Comparison of ENCODE assay signal across 10 cellular contexts in the genomic region with DNA sequence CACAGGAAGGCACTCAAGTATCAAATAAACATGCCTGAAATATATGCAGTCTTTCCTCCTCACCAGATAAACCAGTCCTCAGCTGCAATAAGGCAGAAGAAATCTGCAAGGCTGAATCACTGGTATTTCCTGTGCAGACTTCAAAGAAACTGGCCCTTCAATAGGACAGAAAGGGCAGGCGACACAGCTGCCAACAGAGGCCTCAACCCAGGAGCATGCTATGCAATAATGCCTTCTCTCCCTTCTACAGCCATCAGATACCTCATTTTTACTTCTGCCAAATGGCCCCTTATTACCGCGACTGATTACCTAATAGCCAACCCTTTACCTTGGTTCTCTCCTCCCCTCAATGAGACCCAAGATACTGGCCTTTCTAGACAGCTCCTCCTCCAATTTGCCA. TPM values are rescaled to one million over a fixed set of nuclear protein-coding genes. Genes with fewer than 3 reads are reported as not detected.
DNase-seq lines count a peak whose midpoint lies in the region; ATAC-seq, FAIRE-seq and TF ChIP-seq lines count a peak whose summit lies in the region.
"Had no signal": no experiment of that assay in that cellular context is flagged by ENCODE, and none has a peak within 500 bp of the region (broad histone marks: within the 10 kb centered on the region; RNA-seq: fewer than 3 reads in every experiment).

No MANE protein-coding gene starts in this region.

- TF ChIP-seq RAD21 in K562 (CRISPR knock-in tag; conservative IDR thresholded peaks at IDR 0.05 in 1 of 2, IDR thresholded peaks at IDR 0.05 in 1 of 2), result no peak

- no peak for FAIRE-seq in K562 (lab: Jason Lieb, UNC)

- H3K79me2 ChIP-seq in K562 (ENCODE audit: control insufficient read depth, insufficient read depth, low read length), result peaks cover 89% of the 10 kb centered on the region

- H3K4me2 ChIP-seq in K562 (ENCODE audit: insufficient read depth, low read length), result no peak overlapping the region

- H3K27ac ChIP-seq in HUES64 (ENCODE audit: low read depth, low read length) (peak overlapping the region; percentile 16; the same call in 1 of the 2 replicates), K562 (ENCODE audit: extremely low read depth, low read depth, low read length) (no peak overlapping the region)

- peaks cover 39% of the 10 kb centered on the region for H3K4me1 ChIP-seq in HUES64 (ENCODE audit: insufficient read depth, low read length)
- peaks cover 8 to 20% of the 10 kb centered on the region in 2 experiments; a peak in 4 of 5 replicates for H3K4me1 ChIP-seq in K562 (replicated peaks in 1 of 2; ENCODE audit: control insufficient read depth in 2 of 2, insufficient read depth in 2 of 2, low read length in 2 of 2)

- no peaks in the 10 kb centered on the region for H3K9me3 Mint-ChIP-seq in mesothelial cell of epicardium
- H3K9me3 Mint-ChIP-seq in activated CD4-positive, alpha-beta T cell treated with anti-CD3 and anti-CD28 coated beads, Interleukin-2, amount 10 ng/mL, durations not matched to agents 7 days and 5 days, result no peaks in the 10 kb centered on the region

- peaks cover 35% of the 10 kb centered on the region for H3K4me1 Mint-ChIP-seq in mesothelial cell of epicardium
- H3K4me1 Mint-ChIP-seq in activated CD4-positive, alpha-beta T cell treated with anti-CD3 and anti-CD28 coated beads, Interleukin-2, amount 10 ng/mL, durations not matched to agents 7 days and 5 days, result peaks cover 67% of the 10 kb centered on the region

- no peaks in the 10 kb centered on the region; the same call in 1 of the 2 replicates for H4K20me1 ChIP-seq in K562 (replicated peaks; ENCODE audit: control insufficient read depth, insufficient read depth, low read length)

- TF ChIP-seq POLR2A in K562 (conservative IDR thresholded peaks at IDR 0.05), result no peak

- WGBS in HUES64, result 75% methylated on average over 3 of the region's 3 CpGs
- WGBS in K562 (ENCODE audit: insufficient coverage, low coverage, missing lambda C conversion rate), result 78% methylated on average over 3 of the region's 3 CpGs

- POLR2A ChIA-PET in K562 (lab: Yijun Ruan, JAX), result interaction anchor here (1.4 to 2.6 kb wide), 4 partner anchors 10 to 21 kb away, joined by 3 to 6 read pairs (median 4); no protein-coding TSS in a partner anchor
- POLR2A ChIA-PET in activated CD4-positive, alpha-beta T cell treated with anti-CD3 and anti-CD28 coated beads, Interleukin-2, amount 10 ng/mL, durations not matched to agents 7 days and 5 days (lab: Charles Lee), result no interaction called here

- ATAC-seq in K562 (no peak), GM19452 (IDR thresholded peaks at IDR 0.05; ENCODE audit: unreplicated experiment) (no peak), HG02678 (IDR thresholded peaks at IDR 0.05; ENCODE audit: unreplicated experiment) (no peak)

- CTCF ChIA-PET in K562 (lab: Yijun Ruan, JAX; ENCODE audit: low intra/inter-chr PET ratio), result no interaction called here
- CTCF ChIA-PET in activated CD4-positive, alpha-beta T cell treated with anti-CD3 and anti-CD28 coated beads, Interleukin-2, amount 10 ng/mL, durations not matched to agents 7 days and 5 days (lab: Charles Lee), result interaction anchor here (1.0 to 1.1 kb wide), 2 partner anchors 34 to 39 kb away, joined by 3 read pairs; no protein-coding TSS in a partner anchor

- H3K36me3 ChIP-seq in HUES64 (ENCODE audit: insufficient read depth, low read length) (peaks cover 15% of the 10 kb centered on the region), K562 (ENCODE audit: control insufficient read depth, insufficient read depth, low read length) (peaks cover 48% of the 10 kb centered on the region)

- H2AFZ ChIP-seq in K562 (ENCODE audit: low read depth, low read length), result no peak overlapping the region

- in situ Hi-C loops in K562 (cut with MboI), result no loop called here

- TF ChIP-seq CTCF in AG09319 (IDR thresholded peaks at IDR 0.05; ENCODE audit: low read depth, low read length) (no peak), K562 (IDR thresholded peaks at IDR 0.05 in 2 of 3, conservative IDR thresholded peaks at IDR 0.05 in 1 of 3; ENCODE audit: insufficient read depth in 2 of 3, low read depth in 1 of 3, low read length in 3 of 3) (no peak), mesothelial cell of epicardium (IDR thresholded peaks at IDR 0.05; ENCODE audit: unreplicated experiment) (no peak)

- intact Hi-C loops in K562 (cut with micrococcal nuclease), result no loop called here

- peak overlapping the region; percentile 15; the same call in 1 of the 2 replicates for H3K9ac ChIP-seq in HUES64 (ENCODE audit: low read depth, low read length)
- H3K9ac ChIP-seq in K562 (ENCODE audit: insufficient read depth in 1 of 2, low read depth in 2 of 2, low read length in 2 of 2), result no peak overlapping the region

- no peaks in the 10 kb centered on the region for H3K27me3 Mint-ChIP-seq in mesothelial cell of epicardium (ENCODE audit: low read depth)
- no peaks in the 10 kb centered on the region for H3K27me3 Mint-ChIP-seq in activated CD4-positive, alpha-beta T cell treated with anti-CD3 and anti-CD28 coated beads, Interleukin-2, amount 10 ng/mL, durations not matched to agents 7 days and 5 days

- TF ChIP-seq EP300 in K562 (IDR thresholded peaks at IDR 0.05; ENCODE audit: low read length), result no peak

- peaks cover 4% of the 10 kb centered on the region for H3K36me3 Mint-ChIP-seq in mesothelial cell of epicardium
- H3K36me3 Mint-ChIP-seq in activated CD4-positive, alpha-beta T cell treated with anti-CD3 and anti-CD28 coated beads, Interleukin-2, amount 10 ng/mL, durations not matched to agents 7 days and 5 days (ENCODE audit: low read depth), result peaks cover 44% of the 10 kb centered on the region

- H3K9me1 ChIP-seq in K562 (ENCODE audit: control insufficient read depth, insufficient read depth, low read length), result peaks cover 4% of the 10 kb centered on the region

- H3K27ac Mint-ChIP-seq in mesothelial cell of epicardium, result peak overlapping the region; percentile 93
- H3K27ac Mint-ChIP-seq in activated CD4-positive, alpha-beta T cell treated with anti-CD3 and anti-CD28 coated beads, Interleukin-2, amount 10 ng/mL, durations not matched to agents 7 days and 5 days, result no peak overlapping the region

- BruUV-seq in K562 (replicated peaks; lab: Mats Ljungman, UMichigan), result no TSS peak

- H3K4me3 Mint-ChIP-seq in mesothelial cell of epicardium, result peak overlapping the region; percentile 1
- no peak overlapping the region for H3K4me3 Mint-ChIP-seq in activated CD4-positive, alpha-beta T cell treated with anti-CD3 and anti-CD28 coated beads, Interleukin-2, amount 10 ng/mL, durations not matched to agents 7 days and 5 days

- H3K4me3 ChIP-seq in HUES64 (ENCODE audit: low read length), result no peak overlapping the region
- no peak overlapping the region for H3K4me3 ChIP-seq in K562

- H3K9me3 ChIP-seq in HUES64 (ENCODE audit: insufficient read depth, low read depth, low read length), result no peaks in the 10 kb centered on the region
- H3K9me3 ChIP-seq in K562 (replicated peaks; ENCODE audit: control insufficient read depth, insufficient read depth, low read depth, low read length), result no peaks in the 10 kb centered on the region

- no peaks in the 10 kb centered on the region for H3K27me3 ChIP-seq in HUES64 (ENCODE audit: insufficient read depth, low read length)
- no peaks in the 10 kb centered on the region for H3K27me3 ChIP-seq in K562 (ENCODE audit: control insufficient read depth in 2 of 2, insufficient read depth in 2 of 2, low read length in 2 of 2)

- DNase-seq in AG09319 (ENCODE audit: extremely low read depth, low read depth), result peak; percentile 25
- no peak for DNase-seq in K562 (ENCODE audit: extremely low read depth in 1 of 4, low spot score in 3 of 4)
- DNase-seq in mesothelial cell of epicardium (ENCODE audit: low spot score in 2 of 2, unreplicated experiment in 2 of 2), result no peak
- no peak for DNase-seq in activated effector memory CD4-positive, alpha-beta T cell treated with anti-CD3 and anti-CD28 coated beads, Interleukin-2, amount 50 U/mL, for 16 hours
- DNase-seq in activated CD4-positive, alpha-beta T cell treated with anti-CD3 and anti-CD28 coated beads, Interleukin-2, amount 10 ng/mL, durations not matched to agents 7 days and 5 days, result no peak
- DNase-seq: KG1, midbrain had no signal

RNA-seq across cellular contexts. Expression of a gene that starts 8.0 kb away (rescaled TPM):
- 71.4 TPM for polyA plus RNA-seq in HUES64 (2013, experiment 1 of 2)
- polyA plus RNA-seq in HUES64 (2013, experiment 2 of 2), result 75.6 TPM
- 274 and 395 TPM in 2 replicates for total RNA-seq in K562 (2011; cell fraction: chromatin; rRNA removed; ENCODE audit: low replicate concordance)
- 203 and 209 TPM in 2 replicates for total RNA-seq in K562 (2011; cell fraction: nucleolus; rRNA removed)
- total RNA-seq in K562 (2011; cell fraction: nucleoplasm; rRNA removed), result 193 and 293 TPM in 2 replicates
- total RNA-seq in K562 (2014; rRNA removed), result 93.1 and 94.7 TPM in 2 replicates
- total RNA-seq in K562 (2014; rRNA removed; fragmentation: Illumina TruSeq; extraction: Trizol), result 40.3 and 41.4 TPM in 2 replicates
- 46.9 and 50.4 TPM in 2 replicates for total RNA-seq in K562 (2015; rRNA removed; fragmentation: Illumina TruSeq; extraction: Trizol)
- 83.1 and 104 TPM in 2 replicates for total RNA-seq in K562 (2021)
- 51.2 and 72.8 TPM in 2 replicates for polyA plus RNA-seq in K562 (2011; rRNA removed)
- polyA plus RNA-seq in K562 (2011; cell fraction: cytosol; rRNA removed), result 51.6 and 71.5 TPM in 2 replicates
- polyA plus RNA-seq in K562 (2011; cell fraction: nucleus; rRNA removed), result 256 and 329 TPM in 2 replicates
- polyA plus RNA-seq in K562 (2012), result 73.1 and 108 TPM in 2 replicates
- polyA plus RNA-seq in K562 (2014; fragmentation: Illumina TruSeq; extraction: Trizol), result 74.2 and 85.9 TPM in 2 replicates
- 1 to 10 TPM; 4.1 to 7.6 TPM for polyA plus RNA-seq in K562 (2014; fragmentation: Nextera tagmentation; extraction: Ambion mirVana)
- 66.4 and 85.2 TPM in 2 replicates for polyA plus RNA-seq in K562 (2014; rRNA removed)
- polyA minus RNA-seq in K562 (2011; rRNA and poly(A)+ RNA removed), result 89.9 and 94.4 TPM in 2 replicates
- polyA minus RNA-seq in K562 (2011; cell fraction: cytosol; rRNA and poly(A)+ RNA removed), result 77.1 and 80.0 TPM in 2 replicates
- polyA minus RNA-seq in K562 (2011; cell fraction: nucleus; rRNA and poly(A)+ RNA removed), result 111 and 169 TPM in 2 replicates
- 317 to 334 TPM (median 327 TPM) in 3 replicates for total RNA-seq in mesothelial cell of epicardium
- total RNA-seq in activated CD4-positive, alpha-beta T cell treated with anti-CD3 and anti-CD28 coated beads, Interleukin-2, amount 10 ng/mL, durations not matched to agents 7 days and 5 days, result 100 to 1,000 TPM; 217 to 227 TPM

RNA-seq across cellular contexts. Expression of a gene that starts 8.3 kb away (rescaled TPM):
- polyA plus RNA-seq in HUES64 (2013, experiment 1 of 2), result 5.0 TPM
- 6.4 TPM for polyA plus RNA-seq in HUES64 (2013, experiment 2 of 2)
- 3.4 and 10.3 TPM in 2 replicates for total RNA-seq in K562 (2011; cell fraction: chromatin; rRNA removed; ENCODE audit: low replicate concordance)
- total RNA-seq in K562 (2011; cell fraction: nucleolus; rRNA removed), result 3.2 and 3.3 TPM in 2 replicates
- 3.4 and 4.8 TPM in 2 replicates for total RNA-seq in K562 (2011; cell fraction: nucleoplasm; rRNA removed)
- total RNA-seq in K562 (2014; rRNA removed), result 5.1 and 9.1 TPM in 2 replicates
- total RNA-seq in K562 (2014; rRNA removed; fragmentation: Illumina TruSeq; extraction: Trizol), result 4.8 and 5.1 TPM in 2 replicates
- total RNA-seq in K562 (2015; rRNA removed; fragmentation: Illumina TruSeq; extraction: Trizol), result 4.2 and 4.7 TPM in 2 replicates
- 5.1 and 5.2 TPM in 2 replicates for total RNA-seq in K562 (2021)
- polyA plus RNA-seq in K562 (2011; rRNA removed), result 6.3 and 10.6 TPM in 2 replicates
- polyA plus RNA-seq in K562 (2011; cell fraction: cytosol; rRNA removed), result 4.0 and 9.4 TPM in 2 replicates
- 4.0 and 6.8 TPM in 2 replicates for polyA plus RNA-seq in K562 (2011; cell fraction: nucleus; rRNA removed)
- 7.8 and 10.9 TPM in 2 replicates for polyA plus RNA-seq in K562 (2012)
- polyA plus RNA-seq in K562 (2014; fragmentation: Illumina TruSeq; extraction: Trizol), result 7.1 and 8.2 TPM in 2 replicates
- polyA plus RNA-seq in K562 (2014; fragmentation: Nextera tagmentation; extraction: Ambion mirVana), result 1 to 10 TPM; 6.9 to 8.6 TPM
- polyA plus RNA-seq in K562 (2014; rRNA removed), result 5.6 and 9.9 TPM in 2 replicates
- 3.5 and 7.7 TPM in 2 replicates for polyA minus RNA-seq in K562 (2011; rRNA and poly(A)+ RNA removed)
- 0.76 and 1.2 TPM in 2 replicates for polyA minus RNA-seq in K562 (2011; cell fraction: cytosol; rRNA and poly(A)+ RNA removed)
- 0.78 and 2.7 TPM in 2 replicates for polyA minus RNA-seq in K562 (2011; cell fraction: nucleus; rRNA and poly(A)+ RNA removed)
- 3.0 to 5.2 TPM (median 4.3 TPM) in 3 replicates for total RNA-seq in mesothelial cell of epicardium
- total RNA-seq in activated CD4-positive, alpha-beta T cell treated with anti-CD3 and anti-CD28 coated beads, Interleukin-2, amount 10 ng/mL, durations not matched to agents 7 days and 5 days, result 1 to 10 TPM; 9.3 to 9.5 TPM

RNA-seq across cellular contexts. Expression of a gene that starts 30.7 kb away (rescaled TPM):
- 118 TPM for polyA plus RNA-seq in HUES64 (2013, experiment 1 of 2)
- polyA plus RNA-seq in HUES64 (2013, experiment 2 of 2), result 114 TPM
- 56.6 and 74.7 TPM in 2 replicates for total RNA-seq in K562 (2011; cell fraction: chromatin; rRNA removed; ENCODE audit: low replicate concordance)
- total RNA-seq in K562 (2011; cell fraction: nucleolus; rRNA removed), result 60.5 and 60.8 TPM in 2 replicates
- 67.6 and 104 TPM in 2 replicates for total RNA-seq in K562 (2011; cell fraction: nucleoplasm; rRNA removed)
- total RNA-seq in K562 (2014; rRNA removed) (86.0 and 124 TPM in 2 replicates), K562 (2014; rRNA removed; fragmentation: Illumina TruSeq; extraction: Trizol) (71.5 and 84.6 TPM in 2 replicates), K562 (2015; rRNA removed; fragmentation: Illumina TruSeq; extraction: Trizol) (77.4 and 80.0 TPM in 2 replicates), K562 (2021) (66.4 and 71.3 TPM in 2 replicates), mesothelial cell of epicardium (69.1 to 76.5 TPM (median 74.2 TPM) in 3 replicates)
- polyA plus RNA-seq in K562 (2011; rRNA removed) (62.6 and 76.1 TPM in 2 replicates), K562 (2014; fragmentation: Illumina TruSeq; extraction: Trizol) (104 and 110 TPM in 2 replicates), K562 (2014; fragmentation: Nextera tagmentation; extraction: Ambion mirVana) (10 to 100 TPM; 91.1 to 97.5 TPM), K562 (2014; rRNA removed) (85.3 and 93.5 TPM in 2 replicates)
- 119 and 150 TPM in 2 replicates for polyA plus RNA-seq in K562 (2011; cell fraction: cytosol; rRNA removed)
- polyA plus RNA-seq in K562 (2011; cell fraction: nucleus; rRNA removed), result 63.9 and 70.2 TPM in 2 replicates
- 95.8 and 155 TPM in 2 replicates for polyA plus RNA-seq in K562 (2012)
- 53.8 and 69.6 TPM in 2 replicates for polyA minus RNA-seq in K562 (2011; rRNA and poly(A)+ RNA removed)
- polyA minus RNA-seq in K562 (2011; cell fraction: cytosol; rRNA and poly(A)+ RNA removed), result 81.5 and 96.2 TPM in 2 replicates
- 34.2 and 46.9 TPM in 2 replicates for polyA minus RNA-seq in K562 (2011; cell fraction: nucleus; rRNA and poly(A)+ RNA removed)
- total RNA-seq in activated CD4-positive, alpha-beta T cell treated with anti-CD3 and anti-CD28 coated beads, Interleukin-2, amount 10 ng/mL, durations not matched to agents 7 days and 5 days, result 10 to 100 TPM; 68.1 to 70.4 TPM

RNA-seq across cellular contexts. Expression of a gene that starts 33.4 kb away (rescaled TPM):
- not detected for polyA plus RNA-seq in HUES64 (2013, experiment 1 of 2)
- polyA plus RNA-seq in HUES64 (2013, experiment 2 of 2), result not detected
- not detected in 2 replicates for total RNA-seq in K562 (2011; cell fraction: chromatin; rRNA removed; ENCODE audit: low replicate concordance)
- total RNA-seq in K562 (2011; cell fraction: nucleolus; rRNA removed), result not detected in 2 replicates
- not detected in 2 replicates for total RNA-seq in K562 (2011; cell fraction: nucleoplasm; rRNA removed)
- total RNA-seq in K562 (2014; rRNA removed) (not detected in 2 replicates), K562 (2014; rRNA removed; fragmentation: Illumina TruSeq; extraction: Trizol) (not detected in 2 replicates), K562 (2015; rRNA removed; fragmentation: Illumina TruSeq; extraction: Trizol) (not detected in 2 replicates), K562 (2021) (not detected in 2 replicates), mesothelial cell of epicardium (not detected in 3 replicates)
- polyA plus RNA-seq in K562 (2011; rRNA removed) (not detected in 2 replicates), K562 (2014; fragmentation: Illumina TruSeq; extraction: Trizol) (not detected in 2 replicates), K562 (2014; fragmentation: Nextera tagmentation; extraction: Ambion mirVana) (not detected), K562 (2014; rRNA removed) (not detected in 2 replicates)
- not detected in 2 replicates for polyA plus RNA-seq in K562 (2011; cell fraction: cytosol; rRNA removed)
- polyA plus RNA-seq in K562 (2011; cell fraction: nucleus; rRNA removed), result not detected in 2 replicates
- polyA plus RNA-seq in K562 (2012), result not detected in 2 replicates
- not detected in 2 replicates for polyA minus RNA-seq in K562 (2011; rRNA and poly(A)+ RNA removed)
- polyA minus RNA-seq in K562 (2011; cell fraction: cytosol; rRNA and poly(A)+ RNA removed), result not detected in 2 replicates
- polyA minus RNA-seq in K562 (2011; cell fraction: nucleus; rRNA and poly(A)+ RNA removed), result not detected in 2 replicates
- not detected for total RNA-seq in activated CD4-positive, alpha-beta T cell treated with anti-CD3 and anti-CD28 coated beads, Interleukin-2, amount 10 ng/mL, durations not matched to agents 7 days and 5 days

RNA-seq across cellular contexts. Expression of a gene that starts 40.1 kb away (rescaled TPM):
- polyA plus RNA-seq in HUES64 (2013, experiment 1 of 2), result 55.2 TPM
- polyA plus RNA-seq in HUES64 (2013, experiment 2 of 2), result 65.1 TPM
- 13.0 and 14.3 TPM in 2 replicates for total RNA-seq in K562 (2011; cell fraction: chromatin; rRNA removed; ENCODE audit: low replicate concordance)
- 15.5 and 17.0 TPM in 2 replicates for total RNA-seq in K562 (2011; cell fraction: nucleolus; rRNA removed)
- total RNA-seq in K562 (2011; cell fraction: nucleoplasm; rRNA removed), result 22.1 and 26.9 TPM in 2 replicates
- total RNA-seq in K562 (2014; rRNA removed) (71.8 and 79.9 TPM in 2 replicates), K562 (2014; rRNA removed; fragmentation: Illumina TruSeq; extraction: Trizol) (53.5 and 59.0 TPM in 2 replicates), K562 (2015; rRNA removed; fragmentation: Illumina TruSeq; extraction: Trizol) (67.2 and 74.9 TPM in 2 replicates), K562 (2021) (63.5 and 72.7 TPM in 2 replicates), mesothelial cell of epicardium (39.3 to 39.5 TPM (median 39.4 TPM) in 3 replicates)
- polyA plus RNA-seq in K562 (2011; rRNA removed) (40.9 and 53.0 TPM in 2 replicates), K562 (2014; fragmentation: Illumina TruSeq; extraction: Trizol) (110 and 117 TPM in 2 replicates), K562 (2014; fragmentation: Nextera tagmentation; extraction: Ambion mirVana) (100 to 1,000 TPM; 197 to 254 TPM), K562 (2014; rRNA removed) (75.7 and 80.1 TPM in 2 replicates)
- 54.1 and 55.7 TPM in 2 replicates for polyA plus RNA-seq in K562 (2011; cell fraction: cytosol; rRNA removed)
- polyA plus RNA-seq in K562 (2011; cell fraction: nucleus; rRNA removed), result 36.7 and 37.1 TPM in 2 replicates
- polyA plus RNA-seq in K562 (2012), result 86.1 and 99.9 TPM in 2 replicates
- polyA minus RNA-seq in K562 (2011; rRNA and poly(A)+ RNA removed), result 91.2 and 94.5 TPM in 2 replicates
- 12.2 and 13.6 TPM in 2 replicates for polyA minus RNA-seq in K562 (2011; cell fraction: cytosol; rRNA and poly(A)+ RNA removed)
- 6.5 and 14.0 TPM in 2 replicates for polyA minus RNA-seq in K562 (2011; cell fraction: nucleus; rRNA and poly(A)+ RNA removed)
- total RNA-seq in activated CD4-positive, alpha-beta T cell treated with anti-CD3 and anti-CD28 coated beads, Interleukin-2, amount 10 ng/mL, durations not matched to agents 7 days and 5 days, result 10 to 100 TPM; 74.5 to 79.6 TPM
